Comparison of ENCODE assay signal across 22 cellular contexts in the genomic region with DNA sequence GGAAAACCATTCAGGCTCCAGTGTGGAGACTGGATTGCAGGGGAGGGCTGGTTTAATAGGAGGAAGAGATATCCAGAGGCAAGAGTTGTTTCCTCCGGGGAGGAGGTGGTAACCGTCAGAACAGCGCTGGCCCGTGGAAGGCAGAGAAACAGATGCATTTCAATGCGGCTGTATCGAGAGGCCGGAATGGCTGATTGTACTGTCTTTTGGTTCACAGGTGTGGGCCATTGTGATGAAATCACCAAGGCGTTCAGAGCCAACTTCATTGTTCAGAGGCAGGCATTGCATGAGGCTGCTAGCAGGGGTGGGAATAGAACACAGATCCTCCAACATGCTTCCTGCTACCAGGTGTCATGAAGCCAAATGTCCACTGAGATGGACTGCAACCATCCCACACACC. TPM values are rescaled to one million over a fixed set of nuclear protein-coding genes. Genes with fewer than 3 reads are reported as not detected.
DNase-seq lines count a peak whose midpoint lies in the region; ATAC-seq, FAIRE-seq and TF ChIP-seq lines count a peak whose summit lies in the region.
"Had no signal": no experiment of that assay in that cellular context is flagged by ENCODE, and none has a peak within 500 bp of the region (broad histone marks: within the 10 kb centered on the region; RNA-seq: fewer than 3 reads in every experiment).

No MANE protein-coding gene starts in this region.

- H3K79me2 ChIP-seq in H9 (ENCODE audit: insufficient read depth, low read length) (no peaks in the 10 kb centered on the region), H1 (ENCODE audit: control insufficient read depth in 1 of 2, insufficient read depth in 2 of 2, low read length in 2 of 2) (no peaks in the 10 kb centered on the region)

- H3K18ac ChIP-seq in H9 (ENCODE audit: insufficient read length, low read depth, low read length) (no peak overlapping the region), H1 (ENCODE audit: extremely low read depth, low read length) (peak overlapping the region; percentile 90), neuronal stem cell (ENCODE audit: low read length) (no peak overlapping the region)

- H4K5ac ChIP-seq in H9 (ENCODE audit: insufficient read length, low read depth, low read length) (no peak overlapping the region), H1 (ENCODE audit: insufficient read length, low read depth, low read length) (peak overlapping the region; percentile 23)

- no peak overlapping the region for H2BK120ac ChIP-seq in H9 (ENCODE audit: low read depth, low read length, poor library complexity, severe bottlenecking)
- H2BK120ac ChIP-seq in H1 (replicated peaks; ENCODE audit: low read depth, low read length): peak overlapping the region; percentile 90
- no peak overlapping the region for H2BK120ac ChIP-seq in neuronal stem cell (ENCODE audit: low read depth, low read length)

- no peak overlapping the region for H2BK12ac ChIP-seq in H9 (ENCODE audit: insufficient read length, low read depth, low read length)
- H2BK12ac ChIP-seq in H1 (ENCODE audit: low read depth, low read length): peak overlapping the region; percentile 88
- no peak overlapping the region for H2BK12ac ChIP-seq in neuronal stem cell (ENCODE audit: low read length)

- DNase-seq in ELF-1 (ENCODE audit: low read depth, low spot score) (peak; percentile 27), H9 (peak; percentile 39), H1 (ENCODE audit: low read depth in 1 of 2, low spot score in 2 of 2) (no peak), neuronal stem cell (ENCODE audit: low spot score) (no peak), NCI-H1417 treated with DMSO at 0.1 percent for 48 hours (lab: John Stamatoyannopoulos, UW) (no peak), GOT3 (lab: John Stamatoyannopoulos, UW) (no peak), ureter (ENCODE audit: low spot score) (no peak)
- DNase-seq: 8988T; CD4-positive, alpha-beta memory T cell; DMS153; DMS79; GM23248 had no signal

- H3K23ac ChIP-seq in H9 (ENCODE audit: insufficient read length, low read depth, low read length) (no peak overlapping the region), H1 (ENCODE audit: insufficient read length) (no peak overlapping the region), neuronal stem cell (ENCODE audit: low read depth, low read length, poor library complexity) (no peak overlapping the region)

- H3K79me1 ChIP-seq in H9 (ENCODE audit: insufficient read depth, low read depth, low read length, poor library complexity, severe bottlenecking) (no peaks in the 10 kb centered on the region), H1 (ENCODE audit: low read depth, low read length) (no peaks in the 10 kb centered on the region), neuronal stem cell (ENCODE audit: low read depth, low read length) (no peaks in the 10 kb centered on the region)

- no peak overlapping the region for H3T11ph ChIP-seq in H9 (ENCODE audit: low read length)

- H4K20me1 ChIP-seq in H9 (ENCODE audit: control insufficient read depth, insufficient read depth, insufficient read length) (no peaks in the 10 kb centered on the region), H1 (replicated peaks in 1 of 2; ENCODE audit: control insufficient read depth in 1 of 2, insufficient read depth in 2 of 2, low read length in 2 of 2) (peaks cover 0 to 4% of the 10 kb centered on the region in 2 experiments)
- H4K20me1 ChIP-seq: BLaER1 had no signal

- H3K4ac ChIP-seq in H9 (ENCODE audit: low read depth, low read length) (no peak overlapping the region), H1 (replicated peaks; ENCODE audit: insufficient read length, low read depth, low read length) (peak overlapping the region; percentile 96), neuronal stem cell (ENCODE audit: low read length) (no peak overlapping the region)

- peaks cover 11 to 12% of the 10 kb centered on the region in 2 experiments; a peak in 3 of 5 replicates for H3K9me3 Mint-ChIP-seq in H9

- no peak overlapping the region for H3K56ac ChIP-seq in H9 (ENCODE audit: insufficient read length, low read depth, low read length)
- H3K56ac ChIP-seq in H1 (replicated peaks; ENCODE audit: insufficient read length, low read depth, low read length): peak overlapping the region; percentile 3

- peaks cover 0 to 5% (median 4%) of the 10 kb centered on the region in 3 experiments; a peak in 3 of 7 replicates for H3K36me3 Mint-ChIP-seq in H9 (ENCODE audit: insufficient read depth in 1 of 3, low read depth in 3 of 3)
- H3K36me3 Mint-ChIP-seq: CD14-positive monocyte; CD4-positive, alpha-beta memory T cell had no signal

- H2BK15ac ChIP-seq in H9 (ENCODE audit: low read depth, low read length) (no peak overlapping the region), H1 (ENCODE audit: low read length) (0 out of 2 replicates have a peak overlapping the region, but pooled peaks have one; percentile 36), neuronal stem cell (ENCODE audit: low read length) (no peak overlapping the region)

- no peak overlapping the region for H2BK20ac ChIP-seq in H9 (ENCODE audit: low read depth, low read length, poor library complexity, severe bottlenecking)
- H2BK20ac ChIP-seq in H1 (ENCODE audit: low read length): peak overlapping the region; percentile 40

- no peaks in the 10 kb centered on the region for H3K23me2 ChIP-seq in H9 (ENCODE audit: insufficient read length, low read depth, low read length, poor library complexity, severe bottlenecking)
- H3K23me2 ChIP-seq in H1 (ENCODE audit: low read depth, low read length): no peaks in the 10 kb centered on the region

- H3K4me2 ChIP-seq in H9 (ENCODE audit: insufficient read depth, insufficient read length, low read length) (no peak overlapping the region), H1 (ENCODE audit: insufficient read depth in 1 of 2, low read depth in 2 of 2, low read length in 2 of 2) (peak overlapping the region; percentile 16 to 42; a peak in 1 of 4 replicates), neuronal stem cell (ENCODE audit: insufficient read depth, low read length, poor library complexity, severe bottlenecking) (no peak overlapping the region)
- H3K4me2 ChIP-seq: BLaER1 had no signal

- H2AFZ ChIP-seq in H9 (ENCODE audit: low read length): no peak overlapping the region
- no peak overlapping the region for H2AFZ ChIP-seq in H1 (ENCODE audit: low read length)
- no peak overlapping the region for H2AFZ ChIP-seq in neuronal stem cell (ENCODE audit: low read length)
- H2AFZ ChIP-seq: GM23248 had no signal

- POLR2A ChIA-PET in H1 (lab: Charles Lee; ENCODE audit: partially characterized antibody): no interaction called here

- H3K27ac Mint-ChIP-seq in H9: peak overlapping the region; percentile 22 to 87 (median 56); a peak in 4 of 7 replicates
- H3K27ac Mint-ChIP-seq: CD14-positive monocyte; CD4-positive, alpha-beta memory T cell had no signal

- TF ChIP-seq CTCF in H9 (conservative IDR thresholded peaks at IDR 0.05) (no peak), H1 (IDR thresholded peaks at IDR 0.05; ENCODE audit: control extremely low read depth in 1 of 3, insufficient read depth in 1 of 3, low read depth in 1 of 3, low read length in 3 of 3) (no peak)

- no peak overlapping the region for H3K4me3 Mint-ChIP-seq in H9
- H3K4me3 Mint-ChIP-seq: CD14-positive monocyte; CD4-positive, alpha-beta memory T cell had no signal

- H3K27me3 Mint-ChIP-seq in H9 (ENCODE audit: low read depth): peaks cover 26% of the 10 kb centered on the region
- H3K27me3 Mint-ChIP-seq: CD4-positive, alpha-beta memory T cell had no signal

- H3K4me1 Mint-ChIP-seq in H9: peaks cover 20 to 33% of the 10 kb centered on the region in 2 experiments
- H3K4me1 Mint-ChIP-seq: CD14-positive monocyte had no signal

- no peak for TF ChIP-seq POLR2A in H1 (IDR thresholded peaks at IDR 0.05; ENCODE audit: control extremely low read depth in 1 of 2, low read depth in 2 of 2, low read length in 2 of 2)

- peak in 1 of 2 experiments; percentile 36; a peak in 1 of 3 replicates for TF ChIP-seq EP300 in H1 (IDR thresholded peaks at IDR 0.05; ENCODE audit: borderline replicate concordance in 1 of 2, low read depth in 2 of 2, low read length in 2 of 2)

- H3K9me3 ChIP-seq in H9 (ENCODE audit: control insufficient read depth, low read depth, low read length) (no peaks in the 10 kb centered on the region), H1 (ENCODE audit: insufficient read depth in 2 of 2, low read depth in 1 of 2, low read length in 1 of 2) (no peaks in the 10 kb centered on the region; a peak in 1 of 4 replicates), neuronal stem cell (replicated peaks in 1 of 2; ENCODE audit: control insufficient read depth in 2 of 2, insufficient read depth in 1 of 2, low read depth in 1 of 2, low read length in 2 of 2) (peaks cover 0 to 7% of the 10 kb centered on the region in 2 donors)
- H3K9me3 ChIP-seq: BLaER1 had no signal

- H2BK5ac ChIP-seq in H9 (ENCODE audit: insufficient read length, low read length) (no peak overlapping the region), H1 (ENCODE audit: low read depth, low read length) (peak overlapping the region; percentile 97), neuronal stem cell (ENCODE audit: low read length) (no peak overlapping the region)

- H3K27me3 ChIP-seq in H9 (ENCODE audit: insufficient read depth, low read length) (no peaks in the 10 kb centered on the region), H1 (replicated peaks in 1 of 4; ENCODE audit: control insufficient read depth in 3 of 4, extremely low read depth in 1 of 4, insufficient read depth in 3 of 4, low read length in 3 of 4) (no peaks in the 10 kb centered on the region), neuronal stem cell (ENCODE audit: control insufficient read depth in 3 of 3, insufficient read depth in 3 of 3, low read depth in 1 of 3, low read length in 3 of 3) (no peaks in the 10 kb centered on the region)
- H3K27me3 ChIP-seq: BLaER1 had no signal

- H3K27ac ChIP-seq in H9 (ENCODE audit: insufficient read length, low read depth, low read length) (no peak overlapping the region), H1 (ENCODE audit: low read depth, low read length) (no peak overlapping the region), neuronal stem cell (replicated peaks; ENCODE audit: low read length) (no peak overlapping the region)
- H3K27ac ChIP-seq: BLaER1, GM23248 had no signal

- WGBS in H9 (ENCODE audit: extremely low coverage, insufficient read length, low lambda C conversion rate): no CpG with 5 or more reads among the region's 8 CpGs
- WGBS in H1 (ENCODE audit: extremely low coverage in 1 of 2, insufficient coverage in 1 of 2, insufficient read length in 1 of 2, insufficient replicate concordance in 2 of 2, low coverage in 1 of 2, low lambda C conversion rate in 2 of 2, missing lambda C conversion rate in 1 of 2), 2 experiments: 54% methylated on average over 8 of the region's 8 CpGs; no CpG with 5 or more reads in 1 of the 2 experiments
- WGBS in neuronal stem cell (ENCODE audit: extremely low coverage in 2 of 2, insufficient read length in 2 of 2, insufficient replicate concordance in 1 of 2), 2 donors: no CpG with 5 or more reads among the region's 8 CpGs

- H3K4me3 ChIP-seq in H1 (ENCODE audit: extremely low read depth in 1 of 4, insufficient read depth in 2 of 4, low read depth in 3 of 4, low read length in 4 of 4): no peak overlapping the region
- H3K4me3 ChIP-seq in neuronal stem cell (ENCODE audit: low read length in 2 of 2): no peak overlapping the region
- H3K4me3 ChIP-seq: BLaER1, GM12878, GM23248, HAP-1 had no signal

- H3K9ac ChIP-seq in H9 (ENCODE audit: extremely low read depth, insufficient read length, low read length): no peak overlapping the region
- no peak overlapping the region for H3K9ac ChIP-seq in H1 (replicated peaks in 1 of 4; ENCODE audit: extremely low read depth in 1 of 4, low read depth in 3 of 4, low read length in 3 of 4)
- no peak overlapping the region for H3K9ac ChIP-seq in neuronal stem cell (ENCODE audit: low read depth, low read length, poor library complexity)
- H3K9ac ChIP-seq: BLaER1, GM23248 had no signal

- H2AK5ac ChIP-seq in H9 (ENCODE audit: insufficient read length, low read length): no peak overlapping the region
- H2AK5ac ChIP-seq in H1 (ENCODE audit: low read depth, low read length): peak overlapping the region; percentile 97
- no peak overlapping the region for H2AK5ac ChIP-seq in neuronal stem cell (ENCODE audit: low read depth, low read length)

- FAIRE-seq in H1 (lab: Jason Lieb, UNC): peak; percentile 82
- FAIRE-seq: GM12878 had no signal

- H4K8ac ChIP-seq in H9 (replicated peaks; ENCODE audit: insufficient read length, low read depth, low read length): no peak overlapping the region
- H4K8ac ChIP-seq in H1 (ENCODE audit: extremely low read depth, insufficient read depth, low read length): peak overlapping the region; percentile 71; the same call in 1 of the 2 replicates
- H4K8ac ChIP-seq in neuronal stem cell (ENCODE audit: low read depth, low read length): peak overlapping the region; percentile 58

- no peaks in the 10 kb centered on the region for H3K36me3 ChIP-seq in H1 (ENCODE audit: control insufficient read depth in 2 of 4, insufficient read depth in 4 of 4, low read length in 3 of 4)
- no peaks in the 10 kb centered on the region for H3K36me3 ChIP-seq in neuronal stem cell (replicated peaks in 1 of 2; ENCODE audit: control insufficient read depth in 2 of 2, insufficient read depth in 2 of 2, low read length in 2 of 2)
- H3K36me3 ChIP-seq: BLaER1, HAP-1 had no signal

- H3K14ac ChIP-seq in H9 (ENCODE audit: insufficient read depth, low read length): no peak overlapping the region
- H3K14ac ChIP-seq in H1 (ENCODE audit: insufficient read length): no peak overlapping the region
- H3K14ac ChIP-seq in neuronal stem cell (ENCODE audit: low read length): no peak overlapping the region

- no peak overlapping the region for H4K91ac ChIP-seq in H9 (ENCODE audit: insufficient read length, low read depth, low read length)
- peak overlapping the region; percentile 96 for H4K91ac ChIP-seq in H1 (replicated peaks; ENCODE audit: insufficient read length, low read length)
- no peak overlapping the region for H4K91ac ChIP-seq in neuronal stem cell (ENCODE audit: low read depth, low read length, poor library complexity)

- CTCF ChIA-PET in H1 (lab: Charles Lee; ENCODE audit: partially characterized antibody): no interaction called here

- H3K4me1 ChIP-seq in H9 (ENCODE audit: insufficient read depth, low read length) (peaks cover 3% of the 10 kb centered on the region; the same call in 1 of the 2 replicates), H1 (replicated peaks in 1 of 4; ENCODE audit: control insufficient read depth in 3 of 4, insufficient read depth in 4 of 4, low read length in 3 of 4) (peaks cover 0 to 4% (median 3%) of the 10 kb centered on the region in 4 experiments; a peak in 4 of 7 replicates), neuronal stem cell (ENCODE audit: control insufficient read depth in 2 of 2, insufficient read depth in 1 of 2, low read depth in 1 of 2, low read length in 2 of 2) (peaks cover 0 to 10% of the 10 kb centered on the region in 2 donors)
- H3K4me1 ChIP-seq: BLaER1, HAP-1 had no signal

- ATAC-seq in GM21528 (IDR thresholded peaks at IDR 0.05; ENCODE audit: low FRiP score, unreplicated experiment): no peak
- ATAC-seq: GM12878 had no signal

- TF ChIP-seq RAD21 in H1 (IDR thresholded peaks at IDR 0.05 in 1 of 2, conservative IDR thresholded peaks at IDR 0.05 in 1 of 2; ENCODE audit: low read depth in 2 of 2, low read length in 2 of 2): no peak

RNA-seq across cellular contexts. Expression of gene SHOX, which starts 53.0 kb away (rescaled TPM):
- 0.18 and 0.24 TPM in 2 replicates for total RNA-seq in H9 (2021)
- 0.15 TPM in 1 of 2 replicates, not detected in the other for total RNA-seq in H1 (2021; fragmentation: NEBNext Ultra II Directional; extraction: Animal tissue kit (Norgen Biotek cat#: 25700))
- 0.05 and 0.06 TPM in 2 replicates for polyA plus RNA-seq in H1 (2011; rRNA removed)
- 0.12 TPM for polyA plus RNA-seq in H1 (2011; cell fraction: cytosol; rRNA removed)
- 0.16 TPM for polyA plus RNA-seq in H1 (2011; cell fraction: nucleus; rRNA removed)
- 0.06 to 0.09 TPM in 2 of 4 replicates, not detected in the others for polyA plus RNA-seq in H1 (2012, experiment 1 of 2)
- not detected for polyA plus RNA-seq in H1 (2012, experiment 2 of 2)
- 0.02 TPM for polyA plus RNA-seq in H1 (2013, experiment 1 of 2)
- polyA plus RNA-seq in H1 (2013, experiment 2 of 2): not detected
- 0.05 TPM in 1 of 2 replicates, not detected in the other for polyA minus RNA-seq in H1 (2011; rRNA and poly(A)+ RNA removed)
- not detected for polyA minus RNA-seq in H1 (2011; cell fraction: cytosol; rRNA and poly(A)+ RNA removed)
- not detected for polyA minus RNA-seq in H1 (2011; cell fraction: nucleus; rRNA and poly(A)+ RNA removed)
- not detected for polyA plus RNA-seq in neuronal stem cell (2013, experiment 1 of 2)
- polyA plus RNA-seq in neuronal stem cell (2013, experiment 2 of 2): not detected
- total RNA-seq in ureter: not detected
- total RNA-seq: A673; CD4-positive, alpha-beta memory T cell; Daoy; G401; GM12878; GM23248; HT-29 had no signal
- polyA plus RNA-seq: AG04450; CD14-positive monocyte; CD4-positive, alpha-beta memory T cell; GM23248 had no signal

Comparison
In these comparisons a context has a peak if more than half of its experiments do, and no peak if none do; other contexts are left out.
1. DNase-seq: peak in ELF-1 (single experiment) and H9 (single experiment); none in H1 (0 of 2), neuronal stem cell (single experiment), NCI-H1417 treated with DMSO at 0.1 percent for 48 hours (single experiment), GOT3 (single experiment) and ureter (single experiment).
2. H3K4me2 ChIP-seq: peak in H1 (2 of 2); none in H9 (single experiment) and neuronal stem cell (single experiment).